Comparison of ENCODE assay signal across 8 cellular contexts in genomic region chr2:204072443-204073324, GRCh38.
DNase-seq lines count a peak whose midpoint lies in the region; ATAC-seq, FAIRE-seq and TF ChIP-seq lines count a peak whose summit lies in the region.

No MANE protein-coding gene starts in this region.

- ATAC-seq in effector memory CD8-positive, alpha-beta T cell (replicated peaks), result peak; percentile 48

- no peak for FAIRE-seq in HTR-8/SVneo (lab: Jason Lieb, UNC)

- 84% methylated on average over 8 of the region's 8 CpGs for WGBS in prostate gland

- no peak for TF ChIP-seq POLR2A in prostate gland (IDR thresholded peaks at IDR 0.05)

- no peaks in the 10 kb centered on the region for H3K27me3 ChIP-seq in prostate gland (replicated peaks; ENCODE audit: insufficient read depth)

- no peak overlapping the region for H3K4me3 Mint-ChIP-seq in activated CD4-positive, alpha-beta T cell treated with anti-CD3 and anti-CD28 coated beads, Interleukin-2, amount 10 ng/mL, durations not matched to agents 24 days and 14 days
- no peak overlapping the region for H3K4me3 Mint-ChIP-seq in effector memory CD8-positive, alpha-beta T cell

- peaks cover 10% of the 10 kb centered on the region for H3K4me1 Mint-ChIP-seq in activated CD4-positive, alpha-beta T cell treated with anti-CD3 and anti-CD28 coated beads, Interleukin-2, amount 10 ng/mL, durations not matched to agents 24 days and 14 days
- H3K4me1 Mint-ChIP-seq in effector memory CD8-positive, alpha-beta T cell (ENCODE audit: low read depth in 2 of 2), result no peaks in the 10 kb centered on the region

- no peaks in the 10 kb centered on the region for H3K36me3 ChIP-seq in prostate gland

- H3K4me3 ChIP-seq in prostate gland, result no peak overlapping the region

- TF ChIP-seq CTCF in prostate gland (IDR thresholded peaks at IDR 0.05), result peak in 3 of 4 experiments; percentile 15 to 28 (median 26)

- H3K4me1 ChIP-seq in prostate gland (replicated peaks), result no peaks in the 10 kb centered on the region

- no peaks in the 10 kb centered on the region for H3K36me3 Mint-ChIP-seq in activated CD4-positive, alpha-beta T cell treated with anti-CD3 and anti-CD28 coated beads, Interleukin-2, amount 10 ng/mL, durations not matched to agents 24 days and 14 days (ENCODE audit: low read depth)
- H3K36me3 Mint-ChIP-seq in effector memory CD8-positive, alpha-beta T cell (ENCODE audit: insufficient read depth), result no peaks in the 10 kb centered on the region

- H3K27me3 Mint-ChIP-seq in activated CD4-positive, alpha-beta T cell treated with anti-CD3 and anti-CD28 coated beads, Interleukin-2, amount 10 ng/mL, durations not matched to agents 24 days and 14 days, result peaks cover 6% of the 10 kb centered on the region
- H3K27me3 Mint-ChIP-seq in effector memory CD8-positive, alpha-beta T cell, result peaks cover 8 to 21% of the 10 kb centered on the region in 2 donors

- no peak overlapping the region for H3K27ac ChIP-seq in prostate gland

- DNase-seq in NCI-H748 (lab: John Stamatoyannopoulos, UW; ENCODE audit: unreplicated experiment) (peak; percentile 45), NCI-H748 treated with DMSO at 0.1 percent for 48 hours (lab: John Stamatoyannopoulos, UW) (no peak), HTR-8/SVneo (ENCODE audit: insufficient read length, low spot score) (peak; percentile 12), prostate gland (ENCODE audit: low spot score) (no peak), kidney glomerular epithelial cell (lab: John Stamatoyannopoulos, UW) (no peak), NCI-H510A (lab: John Stamatoyannopoulos, UW) (no peak)
- DNase-seq in activated CD4-positive, alpha-beta T cell treated with anti-CD3 and anti-CD28 coated beads, Interleukin-2, amount 10 ng/mL, durations not matched to agents 24 days and 14 days, result peak; percentile 91
- DNase-seq in effector memory CD8-positive, alpha-beta T cell, result peak; percentile 23 to 38 (median 32)

- H3K9me3 Mint-ChIP-seq in activated CD4-positive, alpha-beta T cell treated with anti-CD3 and anti-CD28 coated beads, Interleukin-2, amount 10 ng/mL, durations not matched to agents 24 days and 14 days, result peaks cover 5% of the 10 kb centered on the region
- H3K9me3 Mint-ChIP-seq in effector memory CD8-positive, alpha-beta T cell, result no peaks in the 10 kb centered on the region

- H3K27ac Mint-ChIP-seq in activated CD4-positive, alpha-beta T cell treated with anti-CD3 and anti-CD28 coated beads, Interleukin-2, amount 10 ng/mL, durations not matched to agents 24 days and 14 days, result peak overlapping the region; percentile 14
- no peak overlapping the region for H3K27ac Mint-ChIP-seq in effector memory CD8-positive, alpha-beta T cell

- H3K9me3 ChIP-seq in prostate gland, result no peaks in the 10 kb centered on the region

- intact Hi-C loops in activated CD4-positive, alpha-beta T cell treated with anti-CD3 and anti-CD28 coated beads, Interleukin-2, amount 10 ng/mL, durations not matched to agents 24 days and 14 days (cut with micrococcal nuclease), result loop anchor here (1.0 to 5.0 kb wide), 4 partner anchors 35 to 620 kb away; no protein-coding TSS in a partner anchor
- intact Hi-C loops in prostate gland (cut with DNase I), result no loop called here

Comparison
In these comparisons a context has a peak if more than half of its experiments do, and no peak if none do; other contexts are left out.
1. DNase-seq: peak in NCI-H748 (single experiment), HTR-8/SVneo (single experiment), activated CD4-positive, alpha-beta T cell treated with anti-CD3 and anti-CD28 coated beads, Interleukin-2, amount 10 ng/mL, durations not matched to agents 24 days and 14 days (single experiment) and effector memory CD8-positive, alpha-beta T cell (3 of 3); none in NCI-H748 treated with DMSO at 0.1 percent for 48 hours (single experiment), prostate gland (single experiment), kidney glomerular epithelial cell (single experiment) and NCI-H510A (single experiment).